8 cellular contexts compared by ENCODE assay signal in genomic region chr14:104752338-104752734, GRCh38. TPM values are rescaled to one million over a fixed set of nuclear protein-coding genes. Genes with fewer than 3 reads are reported as not detected.
A peak's percentile ranks its signal among the peaks of the same experiment; 100 is the strongest.
DNase-seq lines count a peak whose midpoint lies in the region; ATAC-seq, FAIRE-seq and TF ChIP-seq lines count a peak whose summit lies in the region.

No MANE protein-coding gene starts in this region.

- H3K79me2 ChIP-seq in GM12878 (ENCODE audit: control insufficient read depth, insufficient read depth, low read length) = peaks cover 31% of the 10 kb centered on the region

- RAD21 ChIA-PET in GM12878 (lab: Charles Lee; ENCODE audit: unreplicated experiment) = interaction anchor here (0.5 to 1.8 kb wide), 8 partner anchors 10 to 94 kb away, joined by 3 to 8 read pairs (median 3); no protein-coding TSS in a partner anchor

- H3K27me3 Mint-ChIP-seq in activated naive CD4-positive, alpha-beta T cell treated with anti-CD3 and anti-CD28 coated beads, Interleukin-2, amount 10 ng/mL, durations not matched to agents 7 days and 5 days = peaks cover 8% of the 10 kb centered on the region

- H3K9me3 ChIP-seq in GM12878 (replicated peaks; ENCODE audit: control insufficient read depth, insufficient read depth, low read length) (no peaks in the 10 kb centered on the region; the same call in 2 of the 3 replicates), mesodermal cell (ENCODE audit: control insufficient read depth, low read length) (peaks cover 5% of the 10 kb centered on the region)

- under 1% methylated on average over 32 of the region's 32 CpGs for WGBS in GM12878 (ENCODE audit: insufficient coverage, insufficient replicate concordance, low lambda C conversion rate, missing lambda C conversion rate)
- WGBS in mesodermal cell (ENCODE audit: insufficient coverage in 2 of 2), 2 experiments = 14 to 32% methylated on average over 23 to 32 of the region's 32 CpGs

- H3K36me3 ChIP-seq in GM12878 (ENCODE audit: control insufficient read depth in 2 of 2, insufficient read depth in 2 of 2, low read length in 1 of 2) (peaks cover 2 to 8% of the 10 kb centered on the region in 2 experiments; a peak in 3 of 4 replicates), mesodermal cell (ENCODE audit: control insufficient read depth, insufficient read depth, low read length) (peaks cover 28% of the 10 kb centered on the region)

- no peak for TF ChIP-seq RAD21 in GM12878 (IDR thresholded peaks at IDR 0.05; ENCODE audit: insufficient read depth, low read depth, low read length)

- H3K4me2 ChIP-seq in GM12878 (ENCODE audit: control insufficient read depth, insufficient read depth) = peak overlapping the region; percentile 91

- peaks cover 40% of the 10 kb centered on the region for H3K4me1 Mint-ChIP-seq in activated naive CD4-positive, alpha-beta T cell treated with anti-CD3 and anti-CD28 coated beads, Interleukin-2, amount 10 ng/mL, durations not matched to agents 7 days and 5 days

- peak; percentile 99 for FAIRE-seq in GM12878 (lab: Jason Lieb, UNC)

- CTCF ChIA-PET in activated naive CD4-positive, alpha-beta T cell treated with anti-CD3 and anti-CD28 coated beads, Interleukin-2, amount 10 ng/mL, durations not matched to agents 7 days and 5 days (lab: Charles Lee) = interaction anchor here (0.7 to 3.2 kb wide), 6 partner anchors 15 to 73 kb away, joined by 3 to 13 read pairs (median 4); no protein-coding TSS in a partner anchor
- CTCF ChIA-PET in GM12878 (lab: Yijun Ruan, JAX) = interaction anchor here (0.9 to 2.4 kb wide), 9 partner anchors 14 to 675 kb away, joined by 3 to 13 read pairs (median 4); no protein-coding TSS in a partner anchor

- no peaks in the 10 kb centered on the region for H4K20me1 ChIP-seq in GM12878 (ENCODE audit: control insufficient read depth, insufficient read depth)

- TF ChIP-seq EP300 in GM12878 (IDR thresholded peaks at IDR 0.05; ENCODE audit: borderline replicate concordance in 1 of 2, control insufficient read depth in 1 of 2, low read depth in 2 of 2, low read length in 2 of 2) = no peak

- TF ChIP-seq POLR2A in GM12878 (IDR thresholded peaks at IDR 0.05; ENCODE audit: low read depth, low read length) = no peak

- ATAC-seq in HG03521 (IDR thresholded peaks at IDR 0.05; ENCODE audit: unreplicated experiment) = peak; percentile 0
- peak; percentile 93 for ATAC-seq in GM12878
- ATAC-seq in HG02763 (IDR thresholded peaks at IDR 0.05; ENCODE audit: unreplicated experiment) = no peak

- no peaks in the 10 kb centered on the region for H3K9me3 Mint-ChIP-seq in activated naive CD4-positive, alpha-beta T cell treated with anti-CD3 and anti-CD28 coated beads, Interleukin-2, amount 10 ng/mL, durations not matched to agents 7 days and 5 days

- H3K27me3 ChIP-seq in GM12878 (replicated peaks in 1 of 2; ENCODE audit: control insufficient read depth in 2 of 2, insufficient read depth in 2 of 2, low read length in 1 of 2) = no peaks in the 10 kb centered on the region

- H3K27ac Mint-ChIP-seq in activated naive CD4-positive, alpha-beta T cell treated with anti-CD3 and anti-CD28 coated beads, Interleukin-2, amount 10 ng/mL, durations not matched to agents 7 days and 5 days = peak overlapping the region; percentile 93

- peak overlapping the region; percentile 80 for H3K9ac ChIP-seq in GM12878 (ENCODE audit: control insufficient read depth, insufficient read depth, low read length)

- H3K27ac ChIP-seq in GM12878 (ENCODE audit: control insufficient read depth, insufficient read depth) = peak overlapping the region; percentile 82
- peak overlapping the region; percentile 75 for H3K27ac ChIP-seq in mesodermal cell (ENCODE audit: low read depth, low read length, severe bottlenecking)

- no TSS peak for BruUV-seq in GM12878 (replicated peaks; lab: Mats Ljungman, UMichigan)

- in situ Hi-C loops in GM12878 (cut with MboI) = no loop called here

- peaks cover 17% of the 10 kb centered on the region for H3K4me1 ChIP-seq in GM12878 (ENCODE audit: control insufficient read depth, insufficient read depth, low read length)
- H3K4me1 ChIP-seq in mesodermal cell (ENCODE audit: control insufficient read depth, insufficient read depth, low read length, poor library complexity, severe bottlenecking) = peaks cover 24% of the 10 kb centered on the region

- SMC1A ChIA-PET in GM12878 (lab: Charles Lee; ENCODE audit: uncharacterized antibody, unreplicated experiment) = interaction anchor here (0.9 to 1.4 kb wide), 3 partner anchors 14 to 28 kb away, joined by 3 to 5 read pairs (median 4); partner anchors contain the start of gene ADSS1

- H3K4me3 ChIP-seq in GM12878 (peak overlapping the region; percentile 90), mesodermal cell (ENCODE audit: extremely low read depth, insufficient read depth, low read length, poor library complexity, severe bottlenecking) (peak overlapping the region; percentile 81)

- no peak for TF ChIP-seq CTCF in GM12878 (IDR thresholded peaks at IDR 0.05 in 2 of 3, conservative IDR thresholded peaks at IDR 0.05 in 1 of 3; ENCODE audit: control insufficient read depth in 2 of 3, extremely low read depth in 1 of 3, insufficient read depth in 1 of 3, low read depth in 3 of 3, low read length in 3 of 3)

- intact Hi-C loops in GM12878 (cut with micrococcal nuclease; ENCODE audit: unreplicated experiment) = no loop called here

- peaks cover 20% of the 10 kb centered on the region for H3K36me3 Mint-ChIP-seq in activated naive CD4-positive, alpha-beta T cell treated with anti-CD3 and anti-CD28 coated beads, Interleukin-2, amount 10 ng/mL, durations not matched to agents 7 days and 5 days

- H2AFZ ChIP-seq in GM12878 (ENCODE audit: control insufficient read depth, low read depth, low read length) = peak overlapping the region; percentile 97

- no peak for DNase-seq in activated naive CD4-positive, alpha-beta T cell treated with anti-CD3 and anti-CD28 coated beads, Interleukin-2, amount 10 ng/mL, durations not matched to agents 7 days and 5 days
- DNase-seq in activated naive CD4-positive, alpha-beta T cell (lab: John Stamatoyannopoulos, UW) = no peak
- DNase-seq in GM12878 (ENCODE audit: low read depth, low spot score) = no peak
- no peak for DNase-seq in SHP77 (lab: John Stamatoyannopoulos, UW)
- no peak for DNase-seq in NK-92 treated with Interleukin-12 subunit alpha and Interleukin-12 subunit beta, amount 100 ng/mL, for 24 hours (lab: John Stamatoyannopoulos, UW)

- peak overlapping the region; percentile 78 for H3K4me3 Mint-ChIP-seq in activated naive CD4-positive, alpha-beta T cell treated with anti-CD3 and anti-CD28 coated beads, Interleukin-2, amount 10 ng/mL, durations not matched to agents 7 days and 5 days

- POLR2A ChIA-PET in GM12878 (lab: Charles Lee) = interaction anchor here (0.9 to 1.4 kb wide), 6 partner anchors 13 to 313 kb away, joined by 3 to 7 read pairs (median 5); partner anchors contain the start of genes CDCA4 and GPR132

RNA-seq across cellular contexts. Expression of gene SIVA1, which starts 0.6 kb away (rescaled TPM):
- 37.5 and 51.8 TPM in 2 replicates for total RNA-seq in GM12878 (2013; cell fraction: nucleolus; rRNA removed)
- 182 and 197 TPM in 2 replicates for total RNA-seq in GM12878 (2014; rRNA removed)
- 18.8 and 26.6 TPM in 2 replicates for total RNA-seq in GM12878 (2014; rRNA removed; fragmentation: Illumina TruSeq; extraction: Trizol)
- total RNA-seq in GM12878 (2021) = 128 and 137 TPM in 2 replicates
- polyA plus RNA-seq in GM12878 (2011; ENCODE audit: low read depth) = 32.1 TPM
- 29.6 and 75.5 TPM in 2 replicates for polyA plus RNA-seq in GM12878 (2011; rRNA removed)
- polyA plus RNA-seq in GM12878 (2011; cell fraction: cytosol; rRNA removed) = 159 and 299 TPM in 2 replicates
- 166 and 180 TPM in 2 replicates for polyA plus RNA-seq in GM12878 (2011; cell fraction: nucleus; rRNA removed)
- polyA plus RNA-seq in GM12878 (2012) = 63.7 and 67.4 TPM in 2 replicates
- polyA plus RNA-seq in GM12878 (2014; fragmentation: Illumina TruSeq; extraction: Trizol) = 4.0 and 7.6 TPM in 2 replicates
- polyA plus RNA-seq in GM12878 (2014; fragmentation: Nextera tagmentation; extraction: Ambion mirVana) = 10 to 100 TPM in 1 of 2 experiments, 1 to 10 TPM in 1; 4.6 to 30.6 TPM
- 173 and 207 TPM in 2 replicates for polyA plus RNA-seq in GM12878 (2014; rRNA removed)
- polyA plus RNA-seq in GM12878 (2016; fragmentation: Nextera tagmentation; extraction: Ambion mirVana) = 100 to 1,000 TPM; 270 to 282 TPM
- polyA minus RNA-seq in GM12878 (2011; rRNA and poly(A)+ RNA removed) = 23.3 and 46.5 TPM in 2 replicates
- polyA minus RNA-seq in GM12878 (2011; cell fraction: cytosol; rRNA and poly(A)+ RNA removed) = 29.1 and 29.4 TPM in 2 replicates
- polyA minus RNA-seq in GM12878 (2011; cell fraction: nucleus; rRNA and poly(A)+ RNA removed) = 18.7 and 28.8 TPM in 2 replicates
- 95.2 TPM for polyA plus RNA-seq in mesodermal cell (2013, experiment 1 of 2)
- polyA plus RNA-seq in mesodermal cell (2013, experiment 2 of 2) = 79.0 TPM

RNA-seq across cellular contexts. Expression of gene ADSS1, which starts 28.3 kb away (rescaled TPM):
- total RNA-seq in GM12878 (2013; cell fraction: nucleolus; rRNA removed) = 0.96 TPM in 1 of 2 replicates, not detected in the other
- total RNA-seq in GM12878 (2014; rRNA removed) = not detected in 2 replicates
- not detected in 2 replicates for total RNA-seq in GM12878 (2014; rRNA removed; fragmentation: Illumina TruSeq; extraction: Trizol)
- 0.28 TPM in 1 of 2 replicates, not detected in the other for total RNA-seq in GM12878 (2021)
- not detected for polyA plus RNA-seq in GM12878 (2011; ENCODE audit: low read depth)
- polyA plus RNA-seq in GM12878 (2011; rRNA removed) = 0.19 and 0.39 TPM in 2 replicates
- 0.08 and 0.21 TPM in 2 replicates for polyA plus RNA-seq in GM12878 (2011; cell fraction: cytosol; rRNA removed)
- 0.87 and 1.3 TPM in 2 replicates for polyA plus RNA-seq in GM12878 (2011; cell fraction: nucleus; rRNA removed)
- polyA plus RNA-seq in GM12878 (2012) = 0.22 and 0.65 TPM in 2 replicates
- 0.12 TPM in 1 of 2 replicates, not detected in the other for polyA plus RNA-seq in GM12878 (2014; fragmentation: Illumina TruSeq; extraction: Trizol)
- polyA plus RNA-seq in GM12878 (2014; fragmentation: Nextera tagmentation; extraction: Ambion mirVana) = under 1 TPM in 1 of 2 experiments, not detected in 1; 0.11 TPM
- polyA plus RNA-seq in GM12878 (2014; rRNA removed) = 0.45 TPM in 1 of 2 replicates, not detected in the other
- polyA plus RNA-seq in GM12878 (2016; fragmentation: Nextera tagmentation; extraction: Ambion mirVana) = not detected
- 0.10 TPM in 1 of 2 replicates, not detected in the other for polyA minus RNA-seq in GM12878 (2011; rRNA and poly(A)+ RNA removed)
- polyA minus RNA-seq in GM12878 (2011; cell fraction: cytosol; rRNA and poly(A)+ RNA removed) = not detected in 2 replicates
- 0.38 TPM in 1 of 2 replicates, not detected in the other for polyA minus RNA-seq in GM12878 (2011; cell fraction: nucleus; rRNA and poly(A)+ RNA removed)
- 20.2 TPM for polyA plus RNA-seq in mesodermal cell (2013, experiment 1 of 2)
- polyA plus RNA-seq in mesodermal cell (2013, experiment 2 of 2) = 18.6 TPM

RNA-seq across cellular contexts. Expression of gene AKT1, which starts 43.2 kb away (rescaled TPM):
- total RNA-seq in GM12878 (2013; cell fraction: nucleolus; rRNA removed) = 49.2 and 56.5 TPM in 2 replicates
- total RNA-seq in GM12878 (2014; rRNA removed) (70.8 and 83.6 TPM in 2 replicates), GM12878 (2014; rRNA removed; fragmentation: Illumina TruSeq; extraction: Trizol) (55.9 and 62.4 TPM in 2 replicates), GM12878 (2021) (102 and 110 TPM in 2 replicates)
- polyA plus RNA-seq in GM12878 (2011; ENCODE audit: low read depth) = 19.1 TPM
- polyA plus RNA-seq in GM12878 (2011; rRNA removed) (44.8 and 70.3 TPM in 2 replicates), GM12878 (2014; fragmentation: Illumina TruSeq; extraction: Trizol) (19.3 and 55.4 TPM in 2 replicates), GM12878 (2014; fragmentation: Nextera tagmentation; extraction: Ambion mirVana) (1 to 10 TPM in 1 of 2 experiments, under 1 TPM in 1; 0.63 to 1.4 TPM), GM12878 (2014; rRNA removed) (92.3 and 101 TPM in 2 replicates), GM12878 (2016; fragmentation: Nextera tagmentation; extraction: Ambion mirVana) (1 to 10 TPM; 9.0 to 9.2 TPM)
- 99.2 and 131 TPM in 2 replicates for polyA plus RNA-seq in GM12878 (2011; cell fraction: cytosol; rRNA removed)
- 234 and 307 TPM in 2 replicates for polyA plus RNA-seq in GM12878 (2011; cell fraction: nucleus; rRNA removed)
- 50.8 and 57.6 TPM in 2 replicates for polyA plus RNA-seq in GM12878 (2012)
- polyA minus RNA-seq in GM12878 (2011; rRNA and poly(A)+ RNA removed) = 64.3 and 96.2 TPM in 2 replicates
- 42.0 and 48.6 TPM in 2 replicates for polyA minus RNA-seq in GM12878 (2011; cell fraction: cytosol; rRNA and poly(A)+ RNA removed)
- polyA minus RNA-seq in GM12878 (2011; cell fraction: nucleus; rRNA and poly(A)+ RNA removed) = 23.0 and 34.0 TPM in 2 replicates
- polyA plus RNA-seq in mesodermal cell (2013, experiment 1 of 2) = 113 TPM
- 91.0 TPM for polyA plus RNA-seq in mesodermal cell (2013, experiment 2 of 2)

RNA-seq across cellular contexts. Expression of gene ZBTB42, which starts 48.6 kb away (rescaled TPM):
- total RNA-seq in GM12878 (2013; cell fraction: nucleolus; rRNA removed) = 1.8 and 3.7 TPM in 2 replicates
- total RNA-seq in GM12878 (2014; rRNA removed) = 0.33 and 0.68 TPM in 2 replicates
- total RNA-seq in GM12878 (2014; rRNA removed; fragmentation: Illumina TruSeq; extraction: Trizol) = 0.46 and 0.54 TPM in 2 replicates
- total RNA-seq in GM12878 (2021) = 1.2 and 1.3 TPM in 2 replicates
- polyA plus RNA-seq in GM12878 (2011; ENCODE audit: low read depth) = 0.07 TPM
- polyA plus RNA-seq in GM12878 (2011; rRNA removed) = 0.10 and 0.22 TPM in 2 replicates
- polyA plus RNA-seq in GM12878 (2011; cell fraction: cytosol; rRNA removed) = 0.36 and 0.38 TPM in 2 replicates
- 0.61 and 0.97 TPM in 2 replicates for polyA plus RNA-seq in GM12878 (2011; cell fraction: nucleus; rRNA removed)
- 0.27 and 0.28 TPM in 2 replicates for polyA plus RNA-seq in GM12878 (2012)
- 0.13 TPM in 1 of 2 replicates, not detected in the other for polyA plus RNA-seq in GM12878 (2014; fragmentation: Illumina TruSeq; extraction: Trizol)
- polyA plus RNA-seq in GM12878 (2014; fragmentation: Nextera tagmentation; extraction: Ambion mirVana) = under 1 TPM in 1 of 2 experiments, not detected in 1; 0.05 TPM
- polyA plus RNA-seq in GM12878 (2014; rRNA removed) = 0.51 and 0.94 TPM in 2 replicates
- polyA plus RNA-seq in GM12878 (2016; fragmentation: Nextera tagmentation; extraction: Ambion mirVana) = under 1 TPM in 1 of 2 experiments, not detected in 1; 0.23 TPM
- 0.44 and 1.7 TPM in 2 replicates for polyA minus RNA-seq in GM12878 (2011; rRNA and poly(A)+ RNA removed)
- 0.53 TPM in 1 of 2 replicates, not detected in the other for polyA minus RNA-seq in GM12878 (2011; cell fraction: cytosol; rRNA and poly(A)+ RNA removed)
- polyA minus RNA-seq in GM12878 (2011; cell fraction: nucleus; rRNA and poly(A)+ RNA removed) = 2.9 and 3.4 TPM in 2 replicates
- 4.0 TPM for polyA plus RNA-seq in mesodermal cell (2013, experiment 1 of 2)
- 3.3 TPM for polyA plus RNA-seq in mesodermal cell (2013, experiment 2 of 2)
